ENCODE assay signal across 25 cellular contexts in the genomic region with DNA sequence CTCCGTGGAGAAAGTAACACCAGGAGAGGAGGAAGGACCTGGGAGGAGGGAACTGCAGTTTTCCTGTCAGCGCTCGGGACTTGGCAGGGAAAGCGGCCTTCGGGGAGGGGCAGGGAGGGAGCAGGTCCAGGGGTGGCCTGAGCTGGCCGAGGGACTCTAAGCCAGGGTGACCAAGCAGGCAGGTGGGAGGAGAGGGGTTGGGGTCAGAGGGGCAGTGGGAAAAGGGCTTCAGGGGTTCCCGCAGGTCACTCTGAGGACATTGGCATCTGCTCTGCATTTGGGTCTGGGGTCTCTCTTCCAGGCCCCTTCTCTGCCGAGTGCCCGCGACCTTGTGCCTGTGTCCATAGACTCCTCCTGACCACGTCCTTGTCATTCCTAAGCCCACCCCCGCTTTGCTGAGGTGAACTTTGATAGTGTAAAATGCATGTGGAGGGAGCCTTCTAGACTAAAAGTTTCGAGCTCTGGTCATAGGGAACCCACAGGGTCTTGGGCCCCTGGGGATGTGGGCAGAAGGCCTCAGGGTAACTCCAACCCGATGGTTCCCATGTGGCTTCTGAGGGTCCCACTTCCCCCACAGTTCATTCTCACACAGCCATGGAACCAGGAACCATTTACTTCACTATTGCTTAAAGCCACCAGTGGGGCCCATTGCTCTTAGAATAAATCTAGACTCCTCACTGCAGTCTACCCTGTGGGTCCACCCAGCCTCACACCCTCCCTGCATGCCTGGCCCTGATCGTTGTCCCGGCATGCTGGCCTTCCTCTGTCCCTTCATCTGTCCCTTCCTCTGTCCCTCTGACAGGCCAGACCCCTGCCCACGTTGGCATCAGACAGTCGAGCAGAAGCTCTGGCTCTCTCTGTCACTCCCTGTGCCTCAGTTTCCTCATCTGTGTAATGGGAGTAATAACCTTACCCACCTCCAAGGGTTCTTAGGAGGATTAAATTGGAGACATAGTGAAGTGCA.
A peak's percentile ranks its signal among the peaks of the same experiment; 100 is the strongest.
DNase-seq lines count a peak whose midpoint lies in the region; ATAC-seq and FAIRE-seq lines count a peak whose summit lies in the region.
"Had no signal": no experiment of that assay in that cellular context is flagged by ENCODE, and none has a peak within 500 bp of the region (broad histone marks: within the 10 kb centered on the region; RNA-seq: fewer than 3 reads in every experiment).

No MANE protein-coding gene starts in this region.

- H3K9me3 Mint-ChIP-seq in stimulated activated naive CD8-positive, alpha-beta T cell treated with anti-CD3 and anti-CD28 coated beads, Interleukin-15, amount 100 ng/mL, for 72 hours = no peaks in the 10 kb centered on the region
- H3K9me3 Mint-ChIP-seq: activated T-helper 17 cell treated with anti-CD3 and anti-CD28 coated beads, Interleukin-2, amount 50 U/mL, for 72 hours; T-helper 2 cell treated with Interferon-gamma antibody and Interleukin-4, amounts not matched to agents 5 μg/mL and 100 μg/mL, for 36 hours had no signal

- H3K27me3 Mint-ChIP-seq in stimulated activated naive CD8-positive, alpha-beta T cell treated with anti-CD3 and anti-CD28 coated beads, Interleukin-15, amount 100 ng/mL, for 72 hours = no peaks in the 10 kb centered on the region
- H3K27me3 Mint-ChIP-seq: activated T-helper 17 cell treated with anti-CD3 and anti-CD28 coated beads, Interleukin-2, amount 50 U/mL, for 72 hours had no signal

- intact Hi-C loops in Right ventricle myocardium superior (cut with DNase I) = no loop called here

- ATAC-seq in stimulated activated naive CD8-positive, alpha-beta T cell treated with anti-CD3 and anti-CD28 coated beads, Interleukin-15, amount 100 ng/mL, for 72 hours = peak; percentile 10
- ATAC-seq in stimulated activated naive CD8-positive, alpha-beta T cell treated with anti-CD3 and anti-CD28 coated beads, Interleukin-15, Interleukin-2, amounts not matched to agents 100 U/mL and 50 U/mL, for 24 hours = no peak
- ATAC-seq in Right ventricle myocardium superior (ENCODE audit: poor library complexity) = peak; percentile 24
- ATAC-seq: activated T-helper 17 cell treated with anti-CD3 and anti-CD28 coated beads, Interleukin-2, amount 50 U/mL, for 72 hours; gastroesophageal sphincter; psoas muscle; SK-N-SH treated with all-trans-retinoic acid at 6 μM for 48 hours had no signal

- peak; percentile 67 for FAIRE-seq in urothelium cell line (lab: Jason Lieb, UNC)
- FAIRE-seq: colon, GM12892, GM19239, small intestine had no signal

- peak overlapping the region in 1 of 2 donors; percentile 1 for H3K27ac Mint-ChIP-seq in stimulated activated naive CD8-positive, alpha-beta T cell treated with anti-CD3 and anti-CD28 coated beads, Interleukin-15, amount 100 ng/mL, for 72 hours
- H3K27ac Mint-ChIP-seq: activated T-helper 17 cell treated with anti-CD3 and anti-CD28 coated beads, Interleukin-2, amount 50 U/mL, for 72 hours; T-helper 2 cell treated with Interferon-gamma antibody and Interleukin-4, amounts not matched to agents 5 μg/mL and 100 μg/mL, for 36 hours had no signal

- DNase-seq in stimulated activated naive CD8-positive, alpha-beta T cell treated with anti-CD3 and anti-CD28 coated beads, Interleukin-15, amount 100 ng/mL, for 72 hours = no peak
- no peak for DNase-seq in stimulated activated naive CD8-positive, alpha-beta T cell treated with anti-CD3 and anti-CD28 coated beads, Interleukin-15, Interleukin-2, amounts not matched to agents 100 U/mL and 50 U/mL, for 24 hours
- DNase-seq in Right ventricle myocardium superior (no peak), lung microvascular endothelial cell (ENCODE audit: low read depth in 2 of 2) (peak; percentile 26 to 45), urothelium cell line (ENCODE audit: low spot score) (no peak), GM19238 (ENCODE audit: insufficient read length, low spot score) (no peak), NCI-H2029 (lab: John Stamatoyannopoulos, UW) (no peak), cerebellar nuclear complex (lab: John Stamatoyannopoulos, UW) (no peak)
- DNase-seq: ACHN; activated CD4-positive, alpha-beta T cell treated with anti-CD3 and anti-CD28 coated beads, Interleukin-2, amount 50 U/mL, for 1 hour; adrenal gland; brain microvascular endothelial cell; NCI-H1092; NCI-H187; NCI-H774; small intestine; stimulated activated CD4-positive, alpha-beta T cell treated with anti-CD3 and anti-CD28 coated beads, Interleukin-2, amount 100 ng/mL, for 24 hours had no signal

- no peak overlapping the region for H3K4me3 Mint-ChIP-seq in stimulated activated naive CD8-positive, alpha-beta T cell treated with anti-CD3 and anti-CD28 coated beads, Interleukin-15, amount 100 ng/mL, for 72 hours
- H3K4me3 Mint-ChIP-seq: activated T-helper 17 cell treated with anti-CD3 and anti-CD28 coated beads, Interleukin-2, amount 50 U/mL, for 72 hours; T-helper 2 cell treated with Interferon-gamma antibody and Interleukin-4, amounts not matched to agents 5 μg/mL and 100 μg/mL, for 36 hours had no signal

- no peaks in the 10 kb centered on the region for H3K4me1 Mint-ChIP-seq in stimulated activated naive CD8-positive, alpha-beta T cell treated with anti-CD3 and anti-CD28 coated beads, Interleukin-15, amount 100 ng/mL, for 72 hours
- H3K4me1 Mint-ChIP-seq: activated T-helper 17 cell treated with anti-CD3 and anti-CD28 coated beads, Interleukin-2, amount 50 U/mL, for 72 hours had no signal

Comparison
In these comparisons a context has a peak if more than half of its experiments do, and no peak if none do; other contexts are left out.
1. DNase-seq: peak in lung microvascular endothelial cell (2 of 2); none in stimulated activated naive CD8-positive, alpha-beta T cell treated with anti-CD3 and anti-CD28 coated beads, Interleukin-15, amount 100 ng/mL, for 72 hours (0 of 2), stimulated activated naive CD8-positive, alpha-beta T cell treated with anti-CD3 and anti-CD28 coated beads, Interleukin-15, Interleukin-2, amounts not matched to agents 100 U/mL and 50 U/mL, for 24 hours (single experiment), Right ventricle myocardium superior (single experiment), urothelium cell line (single experiment), GM19238 (single experiment), NCI-H2029 (single experiment) and cerebellar nuclear complex (0 of 2).